8 cellular contexts compared by ENCODE assay signal in genomic region chr6:106084973-106085686, GRCh38. TPM values are rescaled to one million over a fixed set of nuclear protein-coding genes. Genes with fewer than 3 reads are reported as not detected.
DNase-seq lines count a peak whose midpoint lies in the region; ATAC-seq and TF ChIP-seq lines count a peak whose summit lies in the region.

No MANE protein-coding gene starts in this region.

- ATAC-seq in activated CD8-positive, alpha-beta memory T cell treated with anti-CD3 and anti-CD28 coated beads, Interleukin-2, amount 10 ng/mL, durations not matched to agents 7 days and 5 days: no peak
- ATAC-seq in WTC11 (no peak; the same call in 1 of the 2 replicates), GM21447 (IDR thresholded peaks at IDR 0.05; ENCODE audit: unreplicated experiment) (no peak), HG03025 (IDR thresholded peaks at IDR 0.05; ENCODE audit: low FRiP score, unreplicated experiment) (no peak), GM21515 (IDR thresholded peaks at IDR 0.05; ENCODE audit: unreplicated experiment) (no peak)

- peak overlapping the region; percentile 74 for H3K27ac ChIP-seq in subcutaneous abdominal adipose tissue (ENCODE audit: low read depth, low read length)

- H3K9me3 Mint-ChIP-seq in activated CD8-positive, alpha-beta memory T cell treated with anti-CD3 and anti-CD28 coated beads, Interleukin-2, amount 10 ng/mL, durations not matched to agents 7 days and 5 days (ENCODE audit: low read depth): no peaks in the 10 kb centered on the region
- H3K9me3 Mint-ChIP-seq in WTC11 (no peaks in the 10 kb centered on the region), glutamatergic neuron (ENCODE audit: unreplicated experiment) (peaks cover 2% of the 10 kb centered on the region)

- peak overlapping the region; percentile 98 for H3K4me3 Mint-ChIP-seq in activated CD8-positive, alpha-beta memory T cell treated with anti-CD3 and anti-CD28 coated beads, Interleukin-2, amount 10 ng/mL, durations not matched to agents 7 days and 5 days
- H3K4me3 Mint-ChIP-seq in WTC11 (peak overlapping the region; percentile 82), glutamatergic neuron (ENCODE audit: unreplicated experiment) (peak overlapping the region; percentile 84)

- peaks cover 50% of the 10 kb centered on the region for H3K4me1 Mint-ChIP-seq in activated CD8-positive, alpha-beta memory T cell treated with anti-CD3 and anti-CD28 coated beads, Interleukin-2, amount 10 ng/mL, durations not matched to agents 7 days and 5 days
- peaks cover 49% of the 10 kb centered on the region for H3K4me1 Mint-ChIP-seq in WTC11
- H3K4me1 Mint-ChIP-seq in glutamatergic neuron (ENCODE audit: low read depth, unreplicated experiment): peaks cover 9% of the 10 kb centered on the region

- H3K4me3 ChIP-seq in subcutaneous abdominal adipose tissue (ENCODE audit: low read depth in 1 of 5, low read length in 5 of 5): peak overlapping the region; percentile 58 to 67 (median 64)

- H3K36me3 ChIP-seq in subcutaneous abdominal adipose tissue (ENCODE audit: control insufficient read depth in 5 of 5, insufficient read depth in 5 of 5, low read length in 5 of 5): no peaks in the 10 kb centered on the region

- H3K27me3 Mint-ChIP-seq in activated CD8-positive, alpha-beta memory T cell treated with anti-CD3 and anti-CD28 coated beads, Interleukin-2, amount 10 ng/mL, durations not matched to agents 7 days and 5 days: peaks cover 2% of the 10 kb centered on the region
- peaks cover 32% of the 10 kb centered on the region for H3K27me3 Mint-ChIP-seq in WTC11 (ENCODE audit: low read depth)
- H3K27me3 Mint-ChIP-seq in glutamatergic neuron (ENCODE audit: unreplicated experiment): peaks cover 2% of the 10 kb centered on the region

- H3K9ac ChIP-seq in subcutaneous abdominal adipose tissue (ENCODE audit: low read length in 5 of 5): peak overlapping the region in 1 of 5 donors; percentile 68

- peak overlapping the region; percentile 76 for H3K27ac Mint-ChIP-seq in activated CD8-positive, alpha-beta memory T cell treated with anti-CD3 and anti-CD28 coated beads, Interleukin-2, amount 10 ng/mL, durations not matched to agents 7 days and 5 days
- no peak overlapping the region; the same call in 1 of the 2 replicates for H3K27ac Mint-ChIP-seq in WTC11
- no peak overlapping the region for H3K27ac Mint-ChIP-seq in glutamatergic neuron (ENCODE audit: unreplicated experiment)

- H3K4me1 ChIP-seq in subcutaneous abdominal adipose tissue (ENCODE audit: control insufficient read depth in 5 of 5, insufficient read depth in 5 of 5, low read length in 5 of 5): peaks cover 2 to 51% (median 32%) of the 10 kb centered on the region in 5 donors

- peaks cover 42% of the 10 kb centered on the region for H3K36me3 Mint-ChIP-seq in activated CD8-positive, alpha-beta memory T cell treated with anti-CD3 and anti-CD28 coated beads, Interleukin-2, amount 10 ng/mL, durations not matched to agents 7 days and 5 days
- H3K36me3 Mint-ChIP-seq in WTC11 (no peaks in the 10 kb centered on the region), glutamatergic neuron (ENCODE audit: unreplicated experiment) (no peaks in the 10 kb centered on the region)

- POLR2A ChIA-PET in WTC11 (lab: Charles Lee): interaction anchor here (1.2 kb wide), 1 partner anchor 139 kb away, joined by 3 read pairs; no protein-coding TSS in a partner anchor

- H3K9me3 ChIP-seq in subcutaneous abdominal adipose tissue (ENCODE audit: control insufficient read depth in 5 of 5, low read length in 5 of 5): no peaks in the 10 kb centered on the region

- peaks cover 0 to 12% (median 11%) of the 10 kb centered on the region in 5 donors for H3K27me3 ChIP-seq in subcutaneous abdominal adipose tissue (ENCODE audit: control insufficient read depth in 5 of 5, insufficient read depth in 4 of 5, low read length in 5 of 5)

- TF ChIP-seq CTCF in WTC11 (IDR thresholded peaks at IDR 0.05) (no peak; the same call in 1 of the 2 replicates), glutamatergic neuron (IDR thresholded peaks at IDR 0.05; ENCODE audit: partially characterized antibody, unreplicated experiment) (no peak)

- CTCF ChIA-PET in activated CD8-positive, alpha-beta memory T cell treated with anti-CD3 and anti-CD28 coated beads, Interleukin-2, amount 10 ng/mL, durations not matched to agents 7 days and 5 days (lab: Charles Lee): interaction anchor here (1.0 to 3.0 kb wide), 14 partner anchors 10 to 654 kb away, joined by 3 to 18 read pairs (median 6); no protein-coding TSS in a partner anchor
- CTCF ChIA-PET in WTC11 (lab: Charles Lee): interaction anchor here (0.7 to 2.7 kb wide), 10 partner anchors 8 to 653 kb away, joined by 3 to 26 read pairs (median 4); no protein-coding TSS in a partner anchor

- no peak for DNase-seq in activated CD8-positive, alpha-beta memory T cell treated with anti-CD3 and anti-CD28 coated beads, Interleukin-2, amount 10 ng/mL, durations not matched to agents 7 days and 5 days
- DNase-seq in activated CD8-positive, alpha-beta memory T cell treated with anti-CD3 and anti-CD28 coated beads, Interleukin-2, amount 50 U/mL, for 48 hours: no peak
- DNase-seq in WTC11 (ENCODE audit: low spot score) (no peak), glutamatergic neuron (no peak)

TF ChIP-seq in WTC11, 78 proteins besides CTCF, POLR2A, EP300 and RAD21 (continues in another document):
- TF ChIP-seq, protein P1, sequence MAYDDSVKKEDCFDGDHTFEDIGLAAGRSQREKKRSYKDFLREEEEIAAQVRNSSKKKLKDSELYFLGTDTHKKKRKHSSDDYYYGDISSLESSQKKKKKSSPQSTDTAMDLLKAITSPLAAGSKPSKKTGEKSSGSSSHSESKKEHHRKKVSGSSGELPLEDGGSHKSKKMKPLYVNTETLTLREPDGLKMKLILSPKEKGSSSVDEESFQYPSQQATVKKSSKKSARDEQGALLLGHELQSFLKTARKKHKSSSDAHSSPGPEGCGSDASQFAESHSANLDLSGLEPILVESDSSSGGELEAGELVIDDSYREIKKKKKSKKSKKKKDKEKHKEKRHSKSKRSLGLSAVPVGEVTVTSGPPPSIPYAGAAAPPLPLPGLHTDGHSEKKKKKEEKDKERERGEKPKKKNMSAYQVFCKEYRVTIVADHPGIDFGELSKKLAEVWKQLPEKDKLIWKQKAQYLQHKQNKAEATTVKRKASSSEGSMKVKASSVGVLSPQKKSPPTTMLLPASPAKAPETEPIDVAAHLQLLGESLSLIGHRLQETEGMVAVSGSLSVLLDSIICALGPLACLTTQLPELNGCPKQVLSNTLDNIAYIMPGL (CRISPR knock-in tag; IDR thresholded peaks at IDR 0.05): no peak
- TF ChIP-seq, protein P2, sequence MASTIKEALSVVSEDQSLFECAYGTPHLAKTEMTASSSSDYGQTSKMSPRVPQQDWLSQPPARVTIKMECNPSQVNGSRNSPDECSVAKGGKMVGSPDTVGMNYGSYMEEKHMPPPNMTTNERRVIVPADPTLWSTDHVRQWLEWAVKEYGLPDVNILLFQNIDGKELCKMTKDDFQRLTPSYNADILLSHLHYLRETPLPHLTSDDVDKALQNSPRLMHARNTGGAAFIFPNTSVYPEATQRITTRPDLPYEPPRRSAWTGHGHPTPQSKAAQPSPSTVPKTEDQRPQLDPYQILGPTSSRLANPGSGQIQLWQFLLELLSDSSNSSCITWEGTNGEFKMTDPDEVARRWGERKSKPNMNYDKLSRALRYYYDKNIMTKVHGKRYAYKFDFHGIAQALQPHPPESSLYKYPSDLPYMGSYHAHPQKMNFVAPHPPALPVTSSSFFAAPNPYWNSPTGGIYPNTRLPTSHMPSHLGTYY (CRISPR knock-in tag; IDR thresholded peaks at IDR 0.05): no peak
- TF ChIP-seq, protein P3, sequence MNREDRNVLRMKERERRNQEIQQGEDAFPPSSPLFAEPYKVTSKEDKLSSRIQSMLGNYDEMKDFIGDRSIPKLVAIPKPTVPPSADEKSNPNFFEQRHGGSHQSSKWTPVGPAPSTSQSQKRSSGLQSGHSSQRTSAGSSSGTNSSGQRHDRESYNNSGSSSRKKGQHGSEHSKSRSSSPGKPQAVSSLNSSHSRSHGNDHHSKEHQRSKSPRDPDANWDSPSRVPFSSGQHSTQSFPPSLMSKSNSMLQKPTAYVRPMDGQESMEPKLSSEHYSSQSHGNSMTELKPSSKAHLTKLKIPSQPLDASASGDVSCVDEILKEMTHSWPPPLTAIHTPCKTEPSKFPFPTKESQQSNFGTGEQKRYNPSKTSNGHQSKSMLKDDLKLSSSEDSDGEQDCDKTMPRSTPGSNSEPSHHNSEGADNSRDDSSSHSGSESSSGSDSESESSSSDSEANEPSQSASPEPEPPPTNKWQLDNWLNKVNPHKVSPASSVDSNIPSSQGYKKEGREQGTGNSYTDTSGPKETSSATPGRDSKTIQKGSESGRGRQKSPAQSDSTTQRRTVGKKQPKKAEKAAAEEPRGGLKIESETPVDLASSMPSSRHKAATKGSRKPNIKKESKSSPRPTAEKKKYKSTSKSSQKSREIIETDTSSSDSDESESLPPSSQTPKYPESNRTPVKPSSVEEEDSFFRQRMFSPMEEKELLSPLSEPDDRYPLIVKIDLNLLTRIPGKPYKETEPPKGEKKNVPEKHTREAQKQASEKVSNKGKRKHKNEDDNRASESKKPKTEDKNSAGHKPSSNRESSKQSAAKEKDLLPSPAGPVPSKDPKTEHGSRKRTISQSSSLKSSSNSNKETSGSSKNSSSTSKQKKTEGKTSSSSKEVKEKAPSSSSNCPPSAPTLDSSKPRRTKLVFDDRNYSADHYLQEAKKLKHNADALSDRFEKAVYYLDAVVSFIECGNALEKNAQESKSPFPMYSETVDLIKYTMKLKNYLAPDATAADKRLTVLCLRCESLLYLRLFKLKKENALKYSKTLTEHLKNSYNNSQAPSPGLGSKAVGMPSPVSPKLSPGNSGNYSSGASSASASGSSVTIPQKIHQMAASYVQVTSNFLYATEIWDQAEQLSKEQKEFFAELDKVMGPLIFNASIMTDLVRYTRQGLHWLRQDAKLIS (CRISPR knock-in tag; IDR thresholded peaks at IDR 0.05; ENCODE audit: borderline replicate concordance): no peak
- TF ChIP-seq ELF4 (CRISPR knock-in tag; IDR thresholded peaks at IDR 0.05; ENCODE audit: low read depth) (no peak), FOXP1 (CRISPR knock-in tag; IDR thresholded peaks at IDR 0.05; ENCODE audit: borderline replicate concordance) (no peak)
- TF ChIP-seq, protein P4, sequence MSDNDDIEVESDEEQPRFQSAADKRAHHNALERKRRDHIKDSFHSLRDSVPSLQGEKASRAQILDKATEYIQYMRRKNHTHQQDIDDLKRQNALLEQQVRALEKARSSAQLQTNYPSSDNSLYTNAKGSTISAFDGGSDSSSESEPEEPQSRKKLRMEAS (CRISPR knock-in tag; IDR thresholded peaks at IDR 0.05): no peak

RNA-seq across cellular contexts. Expression of gene PRDM1, which starts 1.0 kb away (rescaled TPM):
- 100 to 1,000 TPM in 1 of 2 experiments, 10 to 100 TPM in 1; 97.1 to 132 TPM for total RNA-seq in activated CD8-positive, alpha-beta memory T cell treated with anti-CD3 and anti-CD28 coated beads, Interleukin-2, amount 10 ng/mL, durations not matched to agents 7 days and 5 days
- total RNA-seq in WTC11 (2021) (0.78 to 1.8 TPM (median 1.2 TPM) in 3 replicates), glutamatergic neuron (ENCODE audit: unreplicated experiment) (not detected)

Comparison
In these comparisons a context has a peak if more than half of its experiments do, and no peak if none do; other contexts are left out.
1. RNA of gene PRDM1, which starts 1.0 kb away (total RNA-seq): 97.1 to 132 TPM in activated CD8-positive, alpha-beta memory T cell treated with anti-CD3 and anti-CD28 coated beads, Interleukin-2, amount 10 ng/mL, durations not matched to agents 7 days and 5 days; 0.78 to 1.8 TPM in WTC11 and not detected in glutamatergic neuron (single experiment); every median in the first group is over 10 times any median in the second.
2. Peak in every context shown above with its lines, with median percentiles within 50 percentile points of each other: H3K4me3 Mint-ChIP-seq.